In genomic region chr1:155888481-155888880, GRCh38 we compare ENCODE assay signal across 29 cellular contexts. TPM values are rescaled to one million over a fixed set of nuclear protein-coding genes. Genes with fewer than 3 reads are reported as not detected.
A peak's percentile ranks its signal among the peaks of the same experiment; 100 is the strongest.
DNase-seq lines count a peak whose midpoint lies in the region; ATAC-seq, FAIRE-seq and TF ChIP-seq lines count a peak whose summit lies in the region.
"Had no signal": no experiment of that assay in that cellular context is flagged by ENCODE, and none has a peak within 500 bp of the region (broad histone marks: within the 10 kb centered on the region; RNA-seq: fewer than 3 reads in every experiment).

No MANE protein-coding gene starts in this region.

- no peak overlapping the region; the same call in 1 of the 2 replicates for H3K4me2 ChIP-seq in HepG2 (ENCODE audit: low read depth, low read length)
- H3K4me2 ChIP-seq: KMS-11 had no signal

- in situ Hi-C loops in HepG2 (cut with HindIII; ENCODE audit: extremely low pct_ligation_motif_present, low pct_unique_long_range_greater_than_20kb) (no loop called here), brain microvascular endothelial cell (cut with HindIII; ENCODE audit: low pct_ligation_motif_present, low sequenced_read_pairs) (no loop called here)

- no peaks in the 10 kb centered on the region for H3K9me3 ChIP-seq in HepG2 (ENCODE audit: low read length)
- no peaks in the 10 kb centered on the region for H3K9me3 ChIP-seq in right lobe of liver
- H3K9me3 ChIP-seq: BE2C had no signal

- DNase-seq in HepG2 (ENCODE audit: low spot score) (no peak), right lobe of liver (no peak), brain microvascular endothelial cell (no peak), iris pigment epithelial cell (ENCODE audit: low read depth) (peak; percentile 57), NCI-H2081 (lab: John Stamatoyannopoulos, UW) (no peak), superior temporal gyrus (ENCODE audit: extremely low spot score) (no peak), islet precursor cell (no peak)
- DNase-seq: 8988T; ACHN; BE2C; CD8-positive, alpha-beta memory T cell; DMS 273 treated with DMSO at 0.1 percent for 48 hours; DMS79; GF-D8; GM23248; H7; NCI-H1048; NCI-H1417; NCI-H1694; NCI-H2029 treated with DMSO at 0.1 percent for 48 hours; NCI-H2227 treated with DMSO at 0.1 percent for 48 hours; NCI-H526 treated with DMSO at 0.1 percent for 48 hours; RPMI8226; SHP77 had no signal

- H3K36me3 ChIP-seq in HepG2 (replicated peaks in 1 of 2; ENCODE audit: control insufficient read depth in 1 of 2, insufficient read depth in 2 of 2, low read length in 2 of 2) = no peaks in the 10 kb centered on the region
- H3K36me3 ChIP-seq in right lobe of liver = no peaks in the 10 kb centered on the region
- H3K36me3 ChIP-seq in brain microvascular endothelial cell (replicated peaks) = no peaks in the 10 kb centered on the region
- H3K36me3 ChIP-seq: BE2C had no signal

- POLR2A ChIA-PET in HepG2 (lab: Yijun Ruan, JAX) = no interaction called here

- TF ChIP-seq EP300 in HepG2 (IDR thresholded peaks at IDR 0.05; ENCODE audit: low read depth in 2 of 2, low read length in 2 of 2) = no peak
- TF ChIP-seq EP300 in HepG2 (CRISPR knock-in tag; IDR thresholded peaks at IDR 0.05; ENCODE audit: borderline replicate concordance) = no peak

- CTCF ChIA-PET in HepG2 (lab: Yijun Ruan, JAX; ENCODE audit: low intra/inter-chr PET ratio, low total read pairs) = no interaction called here

- H3K27ac ChIP-seq in HepG2 (ENCODE audit: extremely low read length, insufficient read depth, low read length) (no peak overlapping the region), right lobe of liver (no peak overlapping the region), brain microvascular endothelial cell (peak overlapping the region; percentile 19)
- H3K27ac ChIP-seq: GM23248, KMS-11 had no signal

- intact Hi-C loops in HepG2 (cut with micrococcal nuclease; ENCODE audit: unreplicated experiment) = no loop called here
- intact Hi-C loops in right lobe of liver (cut with DNase I) = no loop called here

- no peak for TF ChIP-seq RAD21 in HepG2 (CRISPR knock-in tag; IDR thresholded peaks at IDR 0.05)

- H3K79me2 ChIP-seq in HepG2 (ENCODE audit: insufficient read depth, low read length) = no peaks in the 10 kb centered on the region

- H4K20me1 ChIP-seq in HepG2 (ENCODE audit: insufficient read depth, low read length) = no peaks in the 10 kb centered on the region

- ATAC-seq in HepG2 = no peak
- ATAC-seq in right lobe of liver = no peak
- ATAC-seq in HG02981 (IDR thresholded peaks at IDR 0.05; ENCODE audit: unreplicated experiment) = no peak

- H3K4me3 ChIP-seq in HepG2 (replicated peaks in 1 of 3; ENCODE audit: insufficient read depth in 1 of 3, low read depth in 2 of 3, low read length in 3 of 3) (no peak overlapping the region), right lobe of liver (no peak overlapping the region), brain microvascular endothelial cell (ENCODE audit: low read depth, low read length) (no peak overlapping the region)
- H3K4me3 ChIP-seq: GM23248 had no signal

- H3K4me1 ChIP-seq in HepG2 (ENCODE audit: insufficient read depth, low read length) (peaks cover 45% of the 10 kb centered on the region), right lobe of liver (no peaks in the 10 kb centered on the region)
- H3K4me1 ChIP-seq: BE2C had no signal

- BruUV-seq in HepG2 (replicated peaks; lab: Mats Ljungman, UMichigan) = no TSS peak

- no peak overlapping the region for H2AFZ ChIP-seq in HepG2 (ENCODE audit: low read length)
- H2AFZ ChIP-seq: GM23248 had no signal

- TF ChIP-seq CTCF in HepG2 (CRISPR knock-in tag; IDR thresholded peaks at IDR 0.05) = no peak
- TF ChIP-seq CTCF in right lobe of liver (IDR thresholded peaks at IDR 0.05) = no peak
- TF ChIP-seq CTCF in brain microvascular endothelial cell (IDR thresholded peaks at IDR 0.05; ENCODE audit: low read depth, low read length, missing control alignments) = no peak

- FAIRE-seq in HepG2 (lab: Jason Lieb, UNC) = no peak

- H3K27me3 ChIP-seq in HepG2 (ENCODE audit: control insufficient read depth in 1 of 2, insufficient read depth in 2 of 2, low read length in 2 of 2) (peaks cover 0 to 8% of the 10 kb centered on the region in 2 experiments; a peak in 1 of 5 replicates), right lobe of liver (no peaks in the 10 kb centered on the region), brain microvascular endothelial cell (replicated peaks) (no peaks in the 10 kb centered on the region)
- H3K27me3 ChIP-seq: BE2C had no signal

- WGBS in HepG2 (ENCODE audit: low lambda C conversion rate) = 45% methylated on average over 5 of the region's 5 CpGs
- WGBS in right lobe of liver (ENCODE audit: insufficient coverage, low coverage, low lambda C conversion rate, missing lambda C conversion rate) = 100% methylated on average over 5 of the region's 5 CpGs

- no peak overlapping the region for H3K9ac ChIP-seq in HepG2 (ENCODE audit: insufficient read depth, low read depth, low read length)
- H3K9ac ChIP-seq: GM23248, KMS-11 had no signal

- TF ChIP-seq POLR2A in HepG2 (IDR thresholded peaks at IDR 0.05; ENCODE audit: insufficient read depth in 1 of 2, low read depth in 2 of 2, low read length in 2 of 2) = no peak
- no peak for TF ChIP-seq POLR2A in right lobe of liver (IDR thresholded peaks at IDR 0.05)

RNA-seq across cellular contexts. Expression of gene RIT1, which starts 22.7 kb away (rescaled TPM):
- total RNA-seq in HepG2 (2016; rRNA removed; fragmentation: Illumina TruSeq; extraction: Trizol) (12.2 and 15.9 TPM in 2 replicates), right lobe of liver (10 to 100 TPM in 3 of 6 experiments, 1 to 10 TPM in 3; 4.9 to 28.3 (median 11.3) TPM)
- 1.8 and 2.7 TPM in 2 replicates for total RNA-seq in HepG2 (2016; cell fraction: cytosol; rRNA removed; fragmentation: Illumina TruSeq; extraction: Trizol; ENCODE audit: low read depth)
- total RNA-seq in HepG2 (2016; cell fraction: insoluble cytoplasmic fraction; rRNA removed; fragmentation: Illumina TruSeq; extraction: Trizol) = 12.0 and 18.3 TPM in 2 replicates
- 3.7 and 5.0 TPM in 2 replicates for total RNA-seq in HepG2 (2016; cell fraction: membrane; rRNA removed; fragmentation: Illumina TruSeq; extraction: Trizol)
- 5.1 and 6.9 TPM in 2 replicates for total RNA-seq in HepG2 (2016; cell fraction: nucleus; rRNA removed; fragmentation: Illumina TruSeq; extraction: Trizol)
- 29.3 and 32.2 TPM in 2 replicates for polyA plus RNA-seq in HepG2 (2011; rRNA removed)
- 27.0 and 36.8 TPM in 2 replicates for polyA plus RNA-seq in HepG2 (2011; cell fraction: cytosol; rRNA removed)
- polyA plus RNA-seq in HepG2 (2011; cell fraction: nucleus; rRNA removed) = 10.2 and 15.6 TPM in 2 replicates
- polyA plus RNA-seq in HepG2 (2012) = 14.8 and 19.9 TPM in 2 replicates
- polyA plus RNA-seq in HepG2 (2016; cell fraction: cytosol; fragmentation: Illumina TruSeq; extraction: Trizol; ENCODE audit: low read depth) = 1.3 and 1.4 TPM in 2 replicates
- 12.1 and 13.9 TPM in 2 replicates for polyA plus RNA-seq in HepG2 (2016; cell fraction: insoluble cytoplasmic fraction; fragmentation: Illumina TruSeq; extraction: Trizol; ENCODE audit: low read depth)
- 1.8 and 2.0 TPM in 2 replicates for polyA plus RNA-seq in HepG2 (2016; cell fraction: membrane; fragmentation: Illumina TruSeq; extraction: Trizol; ENCODE audit: low read depth)
- 13.6 and 15.1 TPM in 2 replicates for polyA plus RNA-seq in HepG2 (2016; cell fraction: nucleus; fragmentation: Illumina TruSeq; extraction: Trizol; ENCODE audit: insufficient read depth, low read depth)
- polyA minus RNA-seq in HepG2 (2011; rRNA and poly(A)+ RNA removed; ENCODE audit: low replicate concordance) = 23.7 and 26.0 TPM in 2 replicates
- polyA minus RNA-seq in HepG2 (2011; cell fraction: cytosol; rRNA and poly(A)+ RNA removed) = 16.1 and 17.4 TPM in 2 replicates
- 11.6 and 20.5 TPM in 2 replicates for polyA minus RNA-seq in HepG2 (2011; cell fraction: nucleus; rRNA and poly(A)+ RNA removed)

RNA-seq across cellular contexts. Expression of gene SYT11, which starts 29.1 kb away (rescaled TPM):
- total RNA-seq in HepG2 (2016; rRNA removed; fragmentation: Illumina TruSeq; extraction: Trizol) = 0.08 and 0.22 TPM in 2 replicates
- total RNA-seq in HepG2 (2016; cell fraction: cytosol; rRNA removed; fragmentation: Illumina TruSeq; extraction: Trizol; ENCODE audit: low read depth) = not detected in 2 replicates
- total RNA-seq in HepG2 (2016; cell fraction: insoluble cytoplasmic fraction; rRNA removed; fragmentation: Illumina TruSeq; extraction: Trizol) = 0.06 and 0.13 TPM in 2 replicates
- 0.03 and 0.09 TPM in 2 replicates for total RNA-seq in HepG2 (2016; cell fraction: membrane; rRNA removed; fragmentation: Illumina TruSeq; extraction: Trizol)
- total RNA-seq in HepG2 (2016; cell fraction: nucleus; rRNA removed; fragmentation: Illumina TruSeq; extraction: Trizol) = 0.22 and 0.25 TPM in 2 replicates
- 0.59 and 0.64 TPM in 2 replicates for polyA plus RNA-seq in HepG2 (2011; rRNA removed)
- 0.35 and 0.59 TPM in 2 replicates for polyA plus RNA-seq in HepG2 (2011; cell fraction: cytosol; rRNA removed)
- 0.26 and 0.29 TPM in 2 replicates for polyA plus RNA-seq in HepG2 (2011; cell fraction: nucleus; rRNA removed)
- polyA plus RNA-seq in HepG2 (2012) = 0.64 and 1.0 TPM in 2 replicates
- polyA plus RNA-seq in HepG2 (2016; cell fraction: cytosol; fragmentation: Illumina TruSeq; extraction: Trizol; ENCODE audit: low read depth) = 0.02 TPM in 1 of 2 replicates, not detected in the other
- polyA plus RNA-seq in HepG2 (2016; cell fraction: insoluble cytoplasmic fraction; fragmentation: Illumina TruSeq; extraction: Trizol; ENCODE audit: low read depth) = 0.04 and 0.08 TPM in 2 replicates
- 0.06 TPM in 1 of 2 replicates, not detected in the other for polyA plus RNA-seq in HepG2 (2016; cell fraction: membrane; fragmentation: Illumina TruSeq; extraction: Trizol; ENCODE audit: low read depth)
- 0.08 and 0.21 TPM in 2 replicates for polyA plus RNA-seq in HepG2 (2016; cell fraction: nucleus; fragmentation: Illumina TruSeq; extraction: Trizol; ENCODE audit: insufficient read depth, low read depth)
- polyA minus RNA-seq in HepG2 (2011; rRNA and poly(A)+ RNA removed; ENCODE audit: low replicate concordance) = 0.44 and 1.3 TPM in 2 replicates
- 0.44 and 0.69 TPM in 2 replicates for polyA minus RNA-seq in HepG2 (2011; cell fraction: cytosol; rRNA and poly(A)+ RNA removed)
- polyA minus RNA-seq in HepG2 (2011; cell fraction: nucleus; rRNA and poly(A)+ RNA removed) = 0.39 and 0.75 TPM in 2 replicates
- 1 to 10 TPM in 1 of 6 experiments, under 1 TPM in 5; 0.46 to 1.5 (median 0.73) TPM for total RNA-seq in right lobe of liver

RNA-seq across cellular contexts. Expression of gene GON4L, which starts 31.5 kb away (rescaled TPM):
- total RNA-seq in HepG2 (2016; rRNA removed; fragmentation: Illumina TruSeq; extraction: Trizol) = 15.5 and 19.6 TPM in 2 replicates
- 60.3 and 77.6 TPM in 2 replicates for total RNA-seq in HepG2 (2016; cell fraction: cytosol; rRNA removed; fragmentation: Illumina TruSeq; extraction: Trizol; ENCODE audit: low read depth)
- total RNA-seq in HepG2 (2016; cell fraction: insoluble cytoplasmic fraction; rRNA removed; fragmentation: Illumina TruSeq; extraction: Trizol) = 13.2 and 20.6 TPM in 2 replicates
- total RNA-seq in HepG2 (2016; cell fraction: membrane; rRNA removed; fragmentation: Illumina TruSeq; extraction: Trizol) = 21.7 and 23.0 TPM in 2 replicates
- total RNA-seq in HepG2 (2016; cell fraction: nucleus; rRNA removed; fragmentation: Illumina TruSeq; extraction: Trizol) = 39.3 and 40.1 TPM in 2 replicates
- 14.6 and 15.0 TPM in 2 replicates for polyA plus RNA-seq in HepG2 (2011; rRNA removed)
- polyA plus RNA-seq in HepG2 (2011; cell fraction: cytosol; rRNA removed) = 6.9 and 10.0 TPM in 2 replicates
- polyA plus RNA-seq in HepG2 (2011; cell fraction: nucleus; rRNA removed) = 30.4 and 31.3 TPM in 2 replicates
- polyA plus RNA-seq in HepG2 (2012) = 13.5 and 13.8 TPM in 2 replicates
- 2.0 and 2.4 TPM in 2 replicates for polyA plus RNA-seq in HepG2 (2016; cell fraction: cytosol; fragmentation: Illumina TruSeq; extraction: Trizol; ENCODE audit: low read depth)
- 5.8 and 9.2 TPM in 2 replicates for polyA plus RNA-seq in HepG2 (2016; cell fraction: insoluble cytoplasmic fraction; fragmentation: Illumina TruSeq; extraction: Trizol; ENCODE audit: low read depth)
- 2.8 and 3.0 TPM in 2 replicates for polyA plus RNA-seq in HepG2 (2016; cell fraction: membrane; fragmentation: Illumina TruSeq; extraction: Trizol; ENCODE audit: low read depth)
- 44.7 and 49.8 TPM in 2 replicates for polyA plus RNA-seq in HepG2 (2016; cell fraction: nucleus; fragmentation: Illumina TruSeq; extraction: Trizol; ENCODE audit: insufficient read depth, low read depth)
- polyA minus RNA-seq in HepG2 (2011; rRNA and poly(A)+ RNA removed; ENCODE audit: low replicate concordance) = 35.6 and 65.0 TPM in 2 replicates
- polyA minus RNA-seq in HepG2 (2011; cell fraction: cytosol; rRNA and poly(A)+ RNA removed) = 9.4 and 10.1 TPM in 2 replicates
- 48.7 and 51.0 TPM in 2 replicates for polyA minus RNA-seq in HepG2 (2011; cell fraction: nucleus; rRNA and poly(A)+ RNA removed)
- 10 to 100 TPM; 10.7 to 23.2 (median 20.1) TPM for total RNA-seq in right lobe of liver

RNA-seq across cellular contexts. Expression of gene KHDC4, which starts 45.7 kb away (rescaled TPM):
- 15.9 and 33.5 TPM in 2 replicates for total RNA-seq in HepG2 (2016; rRNA removed; fragmentation: Illumina TruSeq; extraction: Trizol)
- 17.8 and 22.2 TPM in 2 replicates for total RNA-seq in HepG2 (2016; cell fraction: cytosol; rRNA removed; fragmentation: Illumina TruSeq; extraction: Trizol; ENCODE audit: low read depth)
- 17.1 and 30.7 TPM in 2 replicates for total RNA-seq in HepG2 (2016; cell fraction: insoluble cytoplasmic fraction; rRNA removed; fragmentation: Illumina TruSeq; extraction: Trizol)
- 16.0 and 18.2 TPM in 2 replicates for total RNA-seq in HepG2 (2016; cell fraction: membrane; rRNA removed; fragmentation: Illumina TruSeq; extraction: Trizol)
- total RNA-seq in HepG2 (2016; cell fraction: nucleus; rRNA removed; fragmentation: Illumina TruSeq; extraction: Trizol) = 51.8 and 57.5 TPM in 2 replicates
- polyA plus RNA-seq in HepG2 (2011; rRNA removed) = 74.5 and 92.0 TPM in 2 replicates
- polyA plus RNA-seq in HepG2 (2011; cell fraction: cytosol; rRNA removed) = 35.4 and 38.7 TPM in 2 replicates
- polyA plus RNA-seq in HepG2 (2011; cell fraction: nucleus; rRNA removed) = 126 and 134 TPM in 2 replicates
- 37.2 and 38.4 TPM in 2 replicates for polyA plus RNA-seq in HepG2 (2012)
- 2.1 and 2.5 TPM in 2 replicates for polyA plus RNA-seq in HepG2 (2016; cell fraction: cytosol; fragmentation: Illumina TruSeq; extraction: Trizol; ENCODE audit: low read depth)
- 14.7 and 16.3 TPM in 2 replicates for polyA plus RNA-seq in HepG2 (2016; cell fraction: insoluble cytoplasmic fraction; fragmentation: Illumina TruSeq; extraction: Trizol; ENCODE audit: low read depth)
- polyA plus RNA-seq in HepG2 (2016; cell fraction: membrane; fragmentation: Illumina TruSeq; extraction: Trizol; ENCODE audit: low read depth) = 4.2 and 4.7 TPM in 2 replicates
- 113 and 121 TPM in 2 replicates for polyA plus RNA-seq in HepG2 (2016; cell fraction: nucleus; fragmentation: Illumina TruSeq; extraction: Trizol; ENCODE audit: insufficient read depth, low read depth)
- polyA minus RNA-seq in HepG2 (2011; rRNA and poly(A)+ RNA removed; ENCODE audit: low replicate concordance) = 83.9 and 155 TPM in 2 replicates
- 19.6 and 24.9 TPM in 2 replicates for polyA minus RNA-seq in HepG2 (2011; cell fraction: cytosol; rRNA and poly(A)+ RNA removed)
- 113 and 148 TPM in 2 replicates for polyA minus RNA-seq in HepG2 (2011; cell fraction: nucleus; rRNA and poly(A)+ RNA removed)
- 10 to 100 TPM; 14.1 to 19.0 (median 17.2) TPM for total RNA-seq in right lobe of liver

RNA-seq across cellular contexts. Expression of gene RXFP4, which starts 53.0 kb away (rescaled TPM):
- total RNA-seq in HepG2 (2016; rRNA removed; fragmentation: Illumina TruSeq; extraction: Trizol) = 0.38 TPM in 1 of 2 replicates, not detected in the other
- not detected in 2 replicates for total RNA-seq in HepG2 (2016; cell fraction: cytosol; rRNA removed; fragmentation: Illumina TruSeq; extraction: Trizol; ENCODE audit: low read depth)
- total RNA-seq in HepG2 (2016; cell fraction: insoluble cytoplasmic fraction; rRNA removed; fragmentation: Illumina TruSeq; extraction: Trizol) = 0.25 and 0.28 TPM in 2 replicates
- total RNA-seq in HepG2 (2016; cell fraction: membrane; rRNA removed; fragmentation: Illumina TruSeq; extraction: Trizol) = not detected in 2 replicates
- total RNA-seq in HepG2 (2016; cell fraction: nucleus; rRNA removed; fragmentation: Illumina TruSeq; extraction: Trizol) = 0.31 TPM in 1 of 2 replicates, not detected in the other
- polyA plus RNA-seq in HepG2 (2011; rRNA removed) = 1.4 and 1.9 TPM in 2 replicates
- polyA plus RNA-seq in HepG2 (2011; cell fraction: cytosol; rRNA removed) = 1.3 and 2.1 TPM in 2 replicates
- polyA plus RNA-seq in HepG2 (2011; cell fraction: nucleus; rRNA removed) = 0.42 and 0.48 TPM in 2 replicates
- 0.48 and 0.72 TPM in 2 replicates for polyA plus RNA-seq in HepG2 (2012)
- 0.08 TPM in 1 of 2 replicates, not detected in the other for polyA plus RNA-seq in HepG2 (2016; cell fraction: cytosol; fragmentation: Illumina TruSeq; extraction: Trizol; ENCODE audit: low read depth)
- polyA plus RNA-seq in HepG2 (2016; cell fraction: insoluble cytoplasmic fraction; fragmentation: Illumina TruSeq; extraction: Trizol; ENCODE audit: low read depth) = not detected in 2 replicates
- polyA plus RNA-seq in HepG2 (2016; cell fraction: membrane; fragmentation: Illumina TruSeq; extraction: Trizol; ENCODE audit: low read depth) = not detected in 2 replicates
- 0.64 and 0.79 TPM in 2 replicates for polyA plus RNA-seq in HepG2 (2016; cell fraction: nucleus; fragmentation: Illumina TruSeq; extraction: Trizol; ENCODE audit: insufficient read depth, low read depth)
- 1.4 and 2.7 TPM in 2 replicates for polyA minus RNA-seq in HepG2 (2011; rRNA and poly(A)+ RNA removed; ENCODE audit: low replicate concordance)
- polyA minus RNA-seq in HepG2 (2011; cell fraction: cytosol; rRNA and poly(A)+ RNA removed) = 0.49 TPM in 1 of 2 replicates, not detected in the other
- 0.39 and 1.1 TPM in 2 replicates for polyA minus RNA-seq in HepG2 (2011; cell fraction: nucleus; rRNA and poly(A)+ RNA removed)
- not detected for total RNA-seq in right lobe of liver
- total RNA-seq: CD8-positive, alpha-beta memory T cell; GM23248; H7; NCI-H460; SK-MEL-5 had no signal
- polyA plus RNA-seq: CD14-positive monocyte had no signal
